ENCODE assay signal across 8 cellular contexts in the genomic region with DNA sequence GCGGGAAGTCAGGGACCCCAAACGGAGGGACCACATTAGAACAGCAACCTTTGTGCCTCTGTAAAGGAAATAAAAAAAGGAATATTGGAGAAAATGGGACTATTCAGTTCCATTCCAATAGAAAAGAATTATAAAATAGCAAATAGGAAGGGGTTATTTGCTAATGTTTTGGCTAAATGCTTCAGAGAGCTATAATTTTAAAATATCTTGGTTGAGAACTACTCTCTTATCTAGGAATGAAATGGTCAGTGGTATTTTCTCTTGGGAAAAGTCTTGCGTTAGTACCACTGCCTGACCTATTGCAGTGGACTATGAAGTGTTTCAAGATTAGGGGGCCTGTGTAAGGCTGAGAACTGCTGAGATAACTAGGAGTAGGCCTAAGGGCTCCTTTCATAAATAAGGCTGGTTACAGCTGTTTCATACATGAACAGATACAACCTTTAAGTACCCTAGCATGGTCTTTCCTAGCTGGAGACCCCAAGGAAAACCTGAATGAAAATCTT. TPM values are rescaled to one million over a fixed set of nuclear protein-coding genes. Genes with fewer than 3 reads are reported as not detected.
DNase-seq lines count a peak whose midpoint lies in the region; ATAC-seq and TF ChIP-seq lines count a peak whose summit lies in the region.

No MANE protein-coding gene starts in this region.

- H3K4me1 ChIP-seq in Caco-2 = peaks cover 62% of the 10 kb centered on the region
- peaks cover 9% of the 10 kb centered on the region for H3K4me1 ChIP-seq in ovary (ENCODE audit: insufficient read depth)

- H3K27me3 ChIP-seq in Caco-2 (replicated peaks; ENCODE audit: control insufficient read depth, insufficient read depth, low read length) = no peaks in the 10 kb centered on the region
- H3K27me3 ChIP-seq in ovary = no peaks in the 10 kb centered on the region

- TF ChIP-seq POLR2A in ovary (IDR thresholded peaks at IDR 0.05) = no peak

- H3K4me3 Mint-ChIP-seq in Caco-2 (ENCODE audit: unreplicated experiment) = peak overlapping the region; percentile 57

- H3K27ac ChIP-seq in ovary = peak overlapping the region; percentile 46 to 62

- peak overlapping the region; percentile 100 for H3K27ac Mint-ChIP-seq in Caco-2 (ENCODE audit: unreplicated experiment)

- intact Hi-C loops in Caco-2 (cut with micrococcal nuclease; ENCODE audit: unreplicated experiment) = loop anchor here (1.0 to 5.0 kb wide), 4 partner anchors 14 to 204 kb away; no protein-coding TSS in a partner anchor
- intact Hi-C loops in ovary (cut with DNase I) = loop anchor here in 1 of 4 donors (5.0 kb wide), 1 partner anchor 726 kb away; a partner anchor contains a TSS

- TSS peak; percentile 69 for BruUV-seq in Caco-2 (replicated peaks; lab: Mats Ljungman, UMichigan)

- no peak for DNase-seq in Caco-2
- DNase-seq in fibroblast of peridontal ligament (ENCODE audit: extremely low read depth) = peak; percentile 90
- DNase-seq in ovary = peak in 1 of 5 donors; percentile 54
- DNase-seq in NCI-H1105 treated with DMSO at 0.1 percent for 48 hours (lab: John Stamatoyannopoulos, UW) = no peak
- DNase-seq in Ammon's horn (ENCODE audit: low spot score) = no peak
- no peak for DNase-seq in NCI-H1417 treated with DMSO at 0.1 percent for 48 hours (lab: John Stamatoyannopoulos, UW)
- no peak for DNase-seq in GM03348 (ENCODE audit: low spot score)

- peaks cover 8% of the 10 kb centered on the region for H3K9me3 Mint-ChIP-seq in Caco-2 (ENCODE audit: unreplicated experiment)

- H3K36me3 Mint-ChIP-seq in Caco-2 (ENCODE audit: insufficient read depth, unreplicated experiment) = peaks cover 19% of the 10 kb centered on the region

- H3K9me3 ChIP-seq in Caco-2 (no peaks in the 10 kb centered on the region), ovary (no peaks in the 10 kb centered on the region)

- H3K36me3 ChIP-seq in Caco-2 (ENCODE audit: control insufficient read depth, insufficient read depth, low read length) (no peaks in the 10 kb centered on the region), ovary (no peaks in the 10 kb centered on the region)

- peaks cover 54% of the 10 kb centered on the region for H3K4me1 Mint-ChIP-seq in Caco-2 (ENCODE audit: low read depth, unreplicated experiment)

- H3K4me3 ChIP-seq in Caco-2 (ENCODE audit: low read depth, low read length) (no peak overlapping the region), ovary (no peak overlapping the region)

- POLR2A ChIA-PET in Caco-2 (lab: Charles Lee) = interaction anchor here (0.6 to 1.6 kb wide), 8 partner anchors 9 to 738 kb away, joined by 3 to 6 read pairs (median 4); a partner anchor contains a TSS

- H3K27me3 Mint-ChIP-seq in Caco-2 (ENCODE audit: insufficient read depth, unreplicated experiment) = no peaks in the 10 kb centered on the region

- WGBS in ovary, 3 donors = 32 to 40% (median 34%) methylated on average over 3 of the region's 3 CpGs

- TF ChIP-seq EP300 in ovary (IDR thresholded peaks at IDR 0.05) = no peak

- no peak for ATAC-seq in SK-N-SH treated with all-trans-retinoic acid at 6 μM for 48 hours

- TF ChIP-seq CTCF in Caco-2 (IDR thresholded peaks at IDR 0.05; ENCODE audit: insufficient read depth in 1 of 2, low read depth in 1 of 2, low read length in 1 of 2, severe bottlenecking in 1 of 2, unreplicated experiment in 1 of 2) = no peak
- no peak for TF ChIP-seq CTCF in ovary (IDR thresholded peaks at IDR 0.05)

- CTCF ChIA-PET in Caco-2 (lab: Charles Lee) = interaction anchor here (0.6 to 1.0 kb wide), 3 partner anchors 32 to 104 kb away, joined by 3 to 5 read pairs (median 5); no protein-coding TSS in a partner anchor

TF ChIP-seq in SK-N-SH treated with all-trans-retinoic acid at 6 μM for 48 hours, 23 proteins besides CTCF, POLR2A, EP300 and RAD21:
- TF ChIP-seq TCF4 (CRISPR knock-in tag; IDR thresholded peaks at IDR 0.05; ENCODE audit: borderline replicate concordance) (no peak), CSDC2 (CRISPR knock-in tag; IDR thresholded peaks at IDR 0.05) (0 out of 2 replicates have a peak, but pooled peaks have one; percentile 43)

RNA-seq across cellular contexts. Expression of a gene that starts 6.9 kb away (rescaled TPM):
- 108 and 116 TPM in 2 replicates for total RNA-seq in Caco-2 (2022)
- total RNA-seq in ovary = 10 to 100 TPM; 10.5 to 55.4 (median 21.6) TPM
- 10 to 100 TPM; 10.6 to 27.4 TPM for polyA plus RNA-seq in ovary
